21 cellular contexts compared by ENCODE assay signal in the genomic region with DNA sequence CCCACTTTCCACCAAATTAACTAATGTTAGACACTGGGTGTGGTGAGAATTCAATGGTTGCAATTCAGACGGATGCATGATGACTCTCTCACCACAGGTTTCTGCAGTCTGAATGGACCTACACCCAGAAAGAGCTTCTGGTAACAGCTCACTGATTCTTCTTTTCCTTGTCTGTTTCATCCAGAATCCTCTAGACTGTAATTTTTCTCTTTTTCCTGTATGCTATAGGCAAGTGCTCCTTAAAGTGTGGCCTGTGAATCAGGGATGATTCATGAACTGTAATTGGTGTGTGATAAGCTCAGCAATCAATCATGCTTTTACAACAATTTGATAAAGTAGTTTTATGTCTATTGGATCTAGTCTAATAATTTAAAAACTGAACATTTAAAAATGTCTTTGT. TPM values are rescaled to one million over a fixed set of nuclear protein-coding genes. Genes with fewer than 3 reads are reported as not detected.
DNase-seq lines count a peak whose midpoint lies in the region; ATAC-seq, FAIRE-seq and TF ChIP-seq lines count a peak whose summit lies in the region.
"Had no signal": no experiment of that assay in that cellular context is flagged by ENCODE, and none has a peak within 500 bp of the region (broad histone marks: within the 10 kb centered on the region; RNA-seq: fewer than 3 reads in every experiment).

No MANE protein-coding gene starts in this region.

- no peak for FAIRE-seq in HepG2 (lab: Jason Lieb, UNC)

- H3K36me3 ChIP-seq in HepG2 (replicated peaks in 1 of 2; ENCODE audit: control insufficient read depth in 1 of 2, insufficient read depth in 2 of 2, low read length in 2 of 2): no peaks in the 10 kb centered on the region
- H3K36me3 ChIP-seq: heart right ventricle, left lung had no signal

- no TSS peak for BruUV-seq in HepG2 (replicated peaks; lab: Mats Ljungman, UMichigan)

- no peaks in the 10 kb centered on the region for H3K9me3 Mint-ChIP-seq in activated CD4-positive, alpha-beta T cell treated with anti-CD3 and anti-CD28 coated beads for 36 hours (ENCODE audit: low read depth)
- H3K9me3 Mint-ChIP-seq in activated CD4-positive, alpha-beta T cell treated with anti-CD3 and anti-CD28 coated beads, Interleukin-2, amount 10 ng/mL, durations not matched to agents 24 days and 14 days: no peaks in the 10 kb centered on the region
- H3K9me3 Mint-ChIP-seq: activated T-cell treated with anti-CD3 and anti-CD28 coated beads, Interleukin-2, amount 50 U/mL, for 4 hours; nephron had no signal

- no peak overlapping the region for H2AFZ ChIP-seq in HepG2 (ENCODE audit: low read length)

- H3K36me3 Mint-ChIP-seq in activated CD4-positive, alpha-beta T cell treated with anti-CD3 and anti-CD28 coated beads for 36 hours (ENCODE audit: low read depth): no peaks in the 10 kb centered on the region
- H3K36me3 Mint-ChIP-seq in activated CD4-positive, alpha-beta T cell treated with anti-CD3 and anti-CD28 coated beads, Interleukin-2, amount 10 ng/mL, durations not matched to agents 24 days and 14 days (ENCODE audit: low read depth): no peaks in the 10 kb centered on the region

- peaks cover 11% of the 10 kb centered on the region for H3K27me3 Mint-ChIP-seq in activated CD4-positive, alpha-beta T cell treated with anti-CD3 and anti-CD28 coated beads for 36 hours
- H3K27me3 Mint-ChIP-seq in activated CD4-positive, alpha-beta T cell treated with anti-CD3 and anti-CD28 coated beads, Interleukin-2, amount 10 ng/mL, durations not matched to agents 24 days and 14 days: peaks cover 4% of the 10 kb centered on the region

- peak overlapping the region; percentile 89 for H3K27ac ChIP-seq in foreskin keratinocyte
- no peak overlapping the region for H3K27ac ChIP-seq in HepG2 (ENCODE audit: extremely low read length, insufficient read depth, low read length)
- H3K27ac ChIP-seq: 22Rv1, heart right ventricle, left lung, skin epidermis, testis had no signal

- TF ChIP-seq CTCF in foreskin keratinocyte (conservative IDR thresholded peaks at IDR 0.05) (no peak), HepG2 (CRISPR knock-in tag; IDR thresholded peaks at IDR 0.05) (no peak)

- ATAC-seq in activated CD4-positive, alpha-beta T cell treated with anti-CD3 and anti-CD28 coated beads for 36 hours: peak; percentile 49
- peak; percentile 76 for ATAC-seq in foreskin keratinocyte
- no peak for ATAC-seq in HepG2
- ATAC-seq: activated T-cell treated with anti-CD3 and anti-CD28 coated beads, Interleukin-2, amount 50 U/mL, for 4 hours; heart right ventricle; left lung; T-helper 17 cell had no signal

- H3K4me3 ChIP-seq in HepG2 (replicated peaks in 1 of 3; ENCODE audit: insufficient read depth in 1 of 3, low read depth in 2 of 3, low read length in 3 of 3): no peak overlapping the region
- H3K4me3 ChIP-seq: heart right ventricle, left lung, skin epidermis, testis had no signal

- no peak overlapping the region for H3K4me3 Mint-ChIP-seq in activated CD4-positive, alpha-beta T cell treated with anti-CD3 and anti-CD28 coated beads for 36 hours
- H3K4me3 Mint-ChIP-seq in activated CD4-positive, alpha-beta T cell treated with anti-CD3 and anti-CD28 coated beads, Interleukin-2, amount 10 ng/mL, durations not matched to agents 24 days and 14 days: no peak overlapping the region
- H3K4me3 Mint-ChIP-seq: activated T-cell treated with anti-CD3 and anti-CD28 coated beads, Interleukin-2, amount 50 U/mL, for 4 hours; T-helper 17 cell had no signal

- no peak for DNase-seq in activated CD4-positive, alpha-beta T cell treated with anti-CD3 and anti-CD28 coated beads for 36 hours
- no peak for DNase-seq in activated CD4-positive, alpha-beta T cell treated with anti-CD3 and anti-CD28 coated beads, Interleukin-2, amount 10 ng/mL, durations not matched to agents 24 days and 14 days
- DNase-seq in SW 1271 (lab: John Stamatoyannopoulos, UW) (peak; percentile 30 to 83), foreskin keratinocyte (peak; percentile 88 to 95), stromal cell of bone marrow (ENCODE audit: low read depth) (peak; percentile 14), HepG2 (ENCODE audit: low spot score) (no peak)
- no peak for DNase-seq in stimulated activated CD4-positive, alpha-beta T cell treated with anti-CD3 and anti-CD28 coated beads, Interleukin-1b, Interleukin-23, amount 100 ng/mL, for 48 hours
- no peak for DNase-seq in activated CD8-positive, alpha-beta memory T cell treated with anti-CD3 and anti-CD28 coated beads, Interleukin-2, amount 50 U/mL, for 4 hours
- DNase-seq: activated CD4-positive, alpha-beta T cell treated with anti-CD3 and anti-CD28 coated beads for 48 hours; activated T-cell treated with anti-CD3 and anti-CD28 coated beads, Interleukin-2, amount 50 U/mL, for 4 hours; aorta; effector CD8-positive, alpha-beta T cell; heart right ventricle; left lung; NCI-H1105 treated with DMSO at 0.1 percent for 48 hours; NCI-H2227 treated with DMSO at 0.1 percent for 48 hours; T-helper 17 cell; testis had no signal

- H3K4me1 Mint-ChIP-seq in activated CD4-positive, alpha-beta T cell treated with anti-CD3 and anti-CD28 coated beads for 36 hours: peaks cover 2% of the 10 kb centered on the region
- H3K4me1 Mint-ChIP-seq in activated CD4-positive, alpha-beta T cell treated with anti-CD3 and anti-CD28 coated beads, Interleukin-2, amount 10 ng/mL, durations not matched to agents 24 days and 14 days: peaks cover 2% of the 10 kb centered on the region

- H4K20me1 ChIP-seq in HepG2 (ENCODE audit: insufficient read depth, low read length): no peaks in the 10 kb centered on the region

- H3K9me3 ChIP-seq in HepG2 (ENCODE audit: low read length): no peaks in the 10 kb centered on the region
- H3K9me3 ChIP-seq: heart right ventricle, left lung, testis had no signal

- no peak overlapping the region for H3K4me2 ChIP-seq in HepG2 (ENCODE audit: low read depth, low read length)

- WGBS in HepG2 (ENCODE audit: low lambda C conversion rate): 0% methylated on average over 1 of the region's 1 CpG

- no peak for TF ChIP-seq EP300 in HepG2 (IDR thresholded peaks at IDR 0.05; ENCODE audit: low read depth in 2 of 2, low read length in 2 of 2)
- TF ChIP-seq EP300 in HepG2 (CRISPR knock-in tag; IDR thresholded peaks at IDR 0.05; ENCODE audit: borderline replicate concordance): no peak

- TF ChIP-seq POLR2A in HepG2 (IDR thresholded peaks at IDR 0.05; ENCODE audit: insufficient read depth in 1 of 2, low read depth in 2 of 2, low read length in 2 of 2): no peak

- no peaks in the 10 kb centered on the region for H3K79me2 ChIP-seq in HepG2 (ENCODE audit: insufficient read depth, low read length)

- H3K27ac Mint-ChIP-seq in activated CD4-positive, alpha-beta T cell treated with anti-CD3 and anti-CD28 coated beads for 36 hours: no peak overlapping the region
- H3K27ac Mint-ChIP-seq in activated CD4-positive, alpha-beta T cell treated with anti-CD3 and anti-CD28 coated beads, Interleukin-2, amount 10 ng/mL, durations not matched to agents 24 days and 14 days: no peak overlapping the region
- H3K27ac Mint-ChIP-seq: T-helper 17 cell had no signal

- CTCF ChIA-PET in activated CD4-positive, alpha-beta T cell treated with anti-CD3 and anti-CD28 coated beads for 36 hours (lab: Charles Lee): interaction anchor here (1.1 to 1.4 kb wide), 2 partner anchors 18 to 28 kb away, joined by 3 read pairs; partner anchors contain the start of gene MMP10
- CTCF ChIA-PET in HepG2 (lab: Yijun Ruan, JAX; ENCODE audit: low intra/inter-chr PET ratio, low total read pairs): no interaction called here

- H3K27me3 ChIP-seq in foreskin keratinocyte: no peaks in the 10 kb centered on the region
- peaks cover 0 to 8% of the 10 kb centered on the region in 2 experiments; a peak in 2 of 5 replicates for H3K27me3 ChIP-seq in HepG2 (ENCODE audit: control insufficient read depth in 1 of 2, insufficient read depth in 2 of 2, low read length in 2 of 2)
- H3K27me3 ChIP-seq: testis had no signal

- TF ChIP-seq RAD21 in HepG2 (CRISPR knock-in tag; IDR thresholded peaks at IDR 0.05): no peak

- in situ Hi-C loops in HepG2 (cut with HindIII; ENCODE audit: extremely low pct_ligation_motif_present, low pct_unique_long_range_greater_than_20kb): no loop called here

- no peak overlapping the region for H3K9ac ChIP-seq in HepG2 (ENCODE audit: insufficient read depth, low read depth, low read length)

- POLR2A ChIA-PET in activated CD4-positive, alpha-beta T cell treated with anti-CD3 and anti-CD28 coated beads for 36 hours (lab: Charles Lee): no interaction called here
- POLR2A ChIA-PET in HepG2 (lab: Yijun Ruan, JAX): no interaction called here

- intact Hi-C loops in activated CD4-positive, alpha-beta T cell treated with anti-CD3 and anti-CD28 coated beads for 36 hours (cut with DNase I, micrococcal nuclease): no loop called here
- intact Hi-C loops in activated CD4-positive, alpha-beta T cell treated with anti-CD3 and anti-CD28 coated beads, Interleukin-2, amount 10 ng/mL, durations not matched to agents 24 days and 14 days (cut with micrococcal nuclease): no loop called here
- intact Hi-C loops in HepG2 (cut with micrococcal nuclease; ENCODE audit: unreplicated experiment): no loop called here

- H3K4me1 ChIP-seq in foreskin keratinocyte (peaks cover 46% of the 10 kb centered on the region), HepG2 (ENCODE audit: insufficient read depth, low read length) (no peaks in the 10 kb centered on the region)
- H3K4me1 ChIP-seq: testis had no signal

RNA-seq across cellular contexts. Expression of gene MMP10, which starts 18.0 kb away (rescaled TPM):
- not detected for total RNA-seq in activated CD4-positive, alpha-beta T cell treated with anti-CD3 and anti-CD28 coated beads for 36 hours
- 0.14 TPM in 1 of 2 replicates, not detected in the other for total RNA-seq in activated CD4-positive, alpha-beta T cell treated with anti-CD3 and anti-CD28 coated beads, Interleukin-2, amount 10 ng/mL, durations not matched to agents 24 days and 14 days
- total RNA-seq in foreskin keratinocyte (1.7 and 5.2 TPM in 2 replicates), HepG2 (2016; rRNA removed; fragmentation: Illumina TruSeq; extraction: Trizol) (not detected in 2 replicates)
- polyA plus RNA-seq in foreskin keratinocyte (1.8 and 4.4 TPM in 2 replicates), HepG2 (2011; rRNA removed) (0.03 and 0.18 TPM in 2 replicates)
- not detected in 2 replicates for total RNA-seq in HepG2 (2016; cell fraction: cytosol; rRNA removed; fragmentation: Illumina TruSeq; extraction: Trizol; ENCODE audit: low read depth)
- not detected in 2 replicates for total RNA-seq in HepG2 (2016; cell fraction: insoluble cytoplasmic fraction; rRNA removed; fragmentation: Illumina TruSeq; extraction: Trizol)
- total RNA-seq in HepG2 (2016; cell fraction: membrane; rRNA removed; fragmentation: Illumina TruSeq; extraction: Trizol): not detected in 2 replicates
- not detected in 2 replicates for total RNA-seq in HepG2 (2016; cell fraction: nucleus; rRNA removed; fragmentation: Illumina TruSeq; extraction: Trizol)
- 0.07 and 0.14 TPM in 2 replicates for polyA plus RNA-seq in HepG2 (2011; cell fraction: cytosol; rRNA removed)
- 0.07 TPM in 1 of 2 replicates, not detected in the other for polyA plus RNA-seq in HepG2 (2011; cell fraction: nucleus; rRNA removed)
- polyA plus RNA-seq in HepG2 (2012): not detected in 2 replicates
- polyA plus RNA-seq in HepG2 (2016; cell fraction: cytosol; fragmentation: Illumina TruSeq; extraction: Trizol; ENCODE audit: low read depth): not detected in 2 replicates
- polyA plus RNA-seq in HepG2 (2016; cell fraction: insoluble cytoplasmic fraction; fragmentation: Illumina TruSeq; extraction: Trizol; ENCODE audit: low read depth): not detected in 2 replicates
- not detected in 2 replicates for polyA plus RNA-seq in HepG2 (2016; cell fraction: membrane; fragmentation: Illumina TruSeq; extraction: Trizol; ENCODE audit: low read depth)
- polyA plus RNA-seq in HepG2 (2016; cell fraction: nucleus; fragmentation: Illumina TruSeq; extraction: Trizol; ENCODE audit: insufficient read depth, low read depth): not detected in 2 replicates
- not detected in 2 replicates for polyA minus RNA-seq in HepG2 (2011; rRNA and poly(A)+ RNA removed; ENCODE audit: low replicate concordance)
- polyA minus RNA-seq in HepG2 (2011; cell fraction: cytosol; rRNA and poly(A)+ RNA removed): not detected in 2 replicates
- not detected in 2 replicates for polyA minus RNA-seq in HepG2 (2011; cell fraction: nucleus; rRNA and poly(A)+ RNA removed)
- total RNA-seq: aorta, heart right ventricle, T-helper 17 cell had no signal
- polyA plus RNA-seq: heart right ventricle had no signal

RNA-seq across cellular contexts. Expression of gene MMP1, which starts 35.5 kb away (rescaled TPM):
- not detected for total RNA-seq in activated CD4-positive, alpha-beta T cell treated with anti-CD3 and anti-CD28 coated beads for 36 hours
- total RNA-seq in activated CD4-positive, alpha-beta T cell treated with anti-CD3 and anti-CD28 coated beads, Interleukin-2, amount 10 ng/mL, durations not matched to agents 24 days and 14 days: not detected in 2 replicates
- total RNA-seq in foreskin keratinocyte: 34.4 and 62.3 TPM in 2 replicates
- polyA plus RNA-seq in foreskin keratinocyte: 27.8 and 43.4 TPM in 2 replicates
- total RNA-seq in HepG2 (2016; rRNA removed; fragmentation: Illumina TruSeq; extraction: Trizol): 0.09 TPM in 1 of 2 replicates, not detected in the other
- total RNA-seq in HepG2 (2016; cell fraction: cytosol; rRNA removed; fragmentation: Illumina TruSeq; extraction: Trizol; ENCODE audit: low read depth): not detected in 2 replicates
- total RNA-seq in HepG2 (2016; cell fraction: insoluble cytoplasmic fraction; rRNA removed; fragmentation: Illumina TruSeq; extraction: Trizol): 0.15 and 0.19 TPM in 2 replicates
- total RNA-seq in HepG2 (2016; cell fraction: membrane; rRNA removed; fragmentation: Illumina TruSeq; extraction: Trizol): not detected in 2 replicates
- total RNA-seq in HepG2 (2016; cell fraction: nucleus; rRNA removed; fragmentation: Illumina TruSeq; extraction: Trizol): not detected in 2 replicates
- polyA plus RNA-seq in HepG2 (2011; rRNA removed): 0.21 and 0.30 TPM in 2 replicates
- 0.15 and 0.32 TPM in 2 replicates for polyA plus RNA-seq in HepG2 (2011; cell fraction: cytosol; rRNA removed)
- not detected in 2 replicates for polyA plus RNA-seq in HepG2 (2011; cell fraction: nucleus; rRNA removed)
- polyA plus RNA-seq in HepG2 (2012): 0.08 TPM in 1 of 2 replicates, not detected in the other
- 0.07 TPM in 1 of 2 replicates, not detected in the other for polyA plus RNA-seq in HepG2 (2016; cell fraction: cytosol; fragmentation: Illumina TruSeq; extraction: Trizol; ENCODE audit: low read depth)
- not detected in 2 replicates for polyA plus RNA-seq in HepG2 (2016; cell fraction: insoluble cytoplasmic fraction; fragmentation: Illumina TruSeq; extraction: Trizol; ENCODE audit: low read depth)
- not detected in 2 replicates for polyA plus RNA-seq in HepG2 (2016; cell fraction: membrane; fragmentation: Illumina TruSeq; extraction: Trizol; ENCODE audit: low read depth)
- not detected in 2 replicates for polyA plus RNA-seq in HepG2 (2016; cell fraction: nucleus; fragmentation: Illumina TruSeq; extraction: Trizol; ENCODE audit: insufficient read depth, low read depth)
- not detected in 2 replicates for polyA minus RNA-seq in HepG2 (2011; rRNA and poly(A)+ RNA removed; ENCODE audit: low replicate concordance)
- polyA minus RNA-seq in HepG2 (2011; cell fraction: cytosol; rRNA and poly(A)+ RNA removed): not detected in 2 replicates
- not detected in 2 replicates for polyA minus RNA-seq in HepG2 (2011; cell fraction: nucleus; rRNA and poly(A)+ RNA removed)
- total RNA-seq: activated T-cell treated with anti-CD3 and anti-CD28 coated beads, Interleukin-2, amount 50 U/mL, for 4 hours had no signal

RNA-seq across cellular contexts. Expression of gene MMP8, which starts 37.7 kb away (rescaled TPM):
- total RNA-seq in activated CD4-positive, alpha-beta T cell treated with anti-CD3 and anti-CD28 coated beads for 36 hours: not detected
- not detected in 2 replicates for total RNA-seq in activated CD4-positive, alpha-beta T cell treated with anti-CD3 and anti-CD28 coated beads, Interleukin-2, amount 10 ng/mL, durations not matched to agents 24 days and 14 days
- total RNA-seq in foreskin keratinocyte (not detected in 2 replicates), HepG2 (2016; rRNA removed; fragmentation: Illumina TruSeq; extraction: Trizol) (not detected in 2 replicates)
- polyA plus RNA-seq in foreskin keratinocyte (not detected in 2 replicates), HepG2 (2011; rRNA removed) (not detected in 2 replicates)
- total RNA-seq in HepG2 (2016; cell fraction: cytosol; rRNA removed; fragmentation: Illumina TruSeq; extraction: Trizol; ENCODE audit: low read depth): not detected in 2 replicates
- total RNA-seq in HepG2 (2016; cell fraction: insoluble cytoplasmic fraction; rRNA removed; fragmentation: Illumina TruSeq; extraction: Trizol): not detected in 2 replicates
- total RNA-seq in HepG2 (2016; cell fraction: membrane; rRNA removed; fragmentation: Illumina TruSeq; extraction: Trizol): not detected in 2 replicates
- total RNA-seq in HepG2 (2016; cell fraction: nucleus; rRNA removed; fragmentation: Illumina TruSeq; extraction: Trizol): not detected in 2 replicates
- polyA plus RNA-seq in HepG2 (2011; cell fraction: cytosol; rRNA removed): not detected in 2 replicates
- polyA plus RNA-seq in HepG2 (2011; cell fraction: nucleus; rRNA removed): not detected in 2 replicates
- not detected in 2 replicates for polyA plus RNA-seq in HepG2 (2012)
- not detected in 2 replicates for polyA plus RNA-seq in HepG2 (2016; cell fraction: cytosol; fragmentation: Illumina TruSeq; extraction: Trizol; ENCODE audit: low read depth)
- not detected in 2 replicates for polyA plus RNA-seq in HepG2 (2016; cell fraction: insoluble cytoplasmic fraction; fragmentation: Illumina TruSeq; extraction: Trizol; ENCODE audit: low read depth)
- not detected in 2 replicates for polyA plus RNA-seq in HepG2 (2016; cell fraction: membrane; fragmentation: Illumina TruSeq; extraction: Trizol; ENCODE audit: low read depth)
- polyA plus RNA-seq in HepG2 (2016; cell fraction: nucleus; fragmentation: Illumina TruSeq; extraction: Trizol; ENCODE audit: insufficient read depth, low read depth): not detected in 2 replicates
- not detected in 2 replicates for polyA minus RNA-seq in HepG2 (2011; rRNA and poly(A)+ RNA removed; ENCODE audit: low replicate concordance)
- polyA minus RNA-seq in HepG2 (2011; cell fraction: cytosol; rRNA and poly(A)+ RNA removed): not detected in 2 replicates
- polyA minus RNA-seq in HepG2 (2011; cell fraction: nucleus; rRNA and poly(A)+ RNA removed): not detected in 2 replicates
- total RNA-seq: activated T-cell treated with anti-CD3 and anti-CD28 coated beads, Interleukin-2, amount 50 U/mL, for 4 hours; T-helper 17 cell had no signal

RNA-seq across cellular contexts. Expression of gene MMP27, which starts 56.8 kb away (rescaled TPM):
- not detected for total RNA-seq in activated CD4-positive, alpha-beta T cell treated with anti-CD3 and anti-CD28 coated beads for 36 hours
- not detected in 2 replicates for total RNA-seq in activated CD4-positive, alpha-beta T cell treated with anti-CD3 and anti-CD28 coated beads, Interleukin-2, amount 10 ng/mL, durations not matched to agents 24 days and 14 days
- total RNA-seq in foreskin keratinocyte (not detected in 2 replicates), HepG2 (2016; rRNA removed; fragmentation: Illumina TruSeq; extraction: Trizol) (not detected in 2 replicates)
- polyA plus RNA-seq in foreskin keratinocyte (not detected in 2 replicates), HepG2 (2011; rRNA removed) (not detected in 2 replicates)
- total RNA-seq in HepG2 (2016; cell fraction: cytosol; rRNA removed; fragmentation: Illumina TruSeq; extraction: Trizol; ENCODE audit: low read depth): not detected in 2 replicates
- not detected in 2 replicates for total RNA-seq in HepG2 (2016; cell fraction: insoluble cytoplasmic fraction; rRNA removed; fragmentation: Illumina TruSeq; extraction: Trizol)
- not detected in 2 replicates for total RNA-seq in HepG2 (2016; cell fraction: membrane; rRNA removed; fragmentation: Illumina TruSeq; extraction: Trizol)
- total RNA-seq in HepG2 (2016; cell fraction: nucleus; rRNA removed; fragmentation: Illumina TruSeq; extraction: Trizol): not detected in 2 replicates
- polyA plus RNA-seq in HepG2 (2011; cell fraction: cytosol; rRNA removed): not detected in 2 replicates
- polyA plus RNA-seq in HepG2 (2011; cell fraction: nucleus; rRNA removed): not detected in 2 replicates
- polyA plus RNA-seq in HepG2 (2012): not detected in 2 replicates
- not detected in 2 replicates for polyA plus RNA-seq in HepG2 (2016; cell fraction: cytosol; fragmentation: Illumina TruSeq; extraction: Trizol; ENCODE audit: low read depth)
- not detected in 2 replicates for polyA plus RNA-seq in HepG2 (2016; cell fraction: insoluble cytoplasmic fraction; fragmentation: Illumina TruSeq; extraction: Trizol; ENCODE audit: low read depth)
- not detected in 2 replicates for polyA plus RNA-seq in HepG2 (2016; cell fraction: membrane; fragmentation: Illumina TruSeq; extraction: Trizol; ENCODE audit: low read depth)
- not detected in 2 replicates for polyA plus RNA-seq in HepG2 (2016; cell fraction: nucleus; fragmentation: Illumina TruSeq; extraction: Trizol; ENCODE audit: insufficient read depth, low read depth)
- not detected in 2 replicates for polyA minus RNA-seq in HepG2 (2011; rRNA and poly(A)+ RNA removed; ENCODE audit: low replicate concordance)
- not detected in 2 replicates for polyA minus RNA-seq in HepG2 (2011; cell fraction: cytosol; rRNA and poly(A)+ RNA removed)
- polyA minus RNA-seq in HepG2 (2011; cell fraction: nucleus; rRNA and poly(A)+ RNA removed): not detected in 2 replicates
- total RNA-seq: activated T-cell treated with anti-CD3 and anti-CD28 coated beads, Interleukin-2, amount 50 U/mL, for 4 hours; aorta; heart right ventricle; left lung; T-helper 17 cell; testis had no signal
- polyA plus RNA-seq: heart right ventricle had no signal

Comparison
In these comparisons a context has a peak if more than half of its experiments do, and no peak if none do; other contexts are left out.
1. DNase-seq: peak in SW 1271 (2 of 2), foreskin keratinocyte (2 of 2) and stromal cell of bone marrow (single experiment); none in activated CD4-positive, alpha-beta T cell treated with anti-CD3 and anti-CD28 coated beads for 36 hours (single experiment), activated CD4-positive, alpha-beta T cell treated with anti-CD3 and anti-CD28 coated beads, Interleukin-2, amount 10 ng/mL, durations not matched to agents 24 days and 14 days (single experiment), HepG2 (single experiment), stimulated activated CD4-positive, alpha-beta T cell treated with anti-CD3 and anti-CD28 coated beads, Interleukin-1b, Interleukin-23, amount 100 ng/mL, for 48 hours (single experiment) and activated CD8-positive, alpha-beta memory T cell treated with anti-CD3 and anti-CD28 coated beads, Interleukin-2, amount 50 U/mL, for 4 hours (single experiment).
2. RNA of gene MMP1, which starts 35.5 kb away (total RNA-seq): 34.4 to 62.3 TPM in foreskin keratinocyte; 0.09 to 0.19 TPM in HepG2, not detected in activated CD4-positive, alpha-beta T cell treated with anti-CD3 and anti-CD28 coated beads for 36 hours and not detected in activated CD4-positive, alpha-beta T cell treated with anti-CD3 and anti-CD28 coated beads, Interleukin-2, amount 10 ng/mL, durations not matched to agents 24 days and 14 days; every median in the first group is over 10 times any median in the second.